10 cellular contexts compared by ENCODE assay signal in the genomic region with DNA sequence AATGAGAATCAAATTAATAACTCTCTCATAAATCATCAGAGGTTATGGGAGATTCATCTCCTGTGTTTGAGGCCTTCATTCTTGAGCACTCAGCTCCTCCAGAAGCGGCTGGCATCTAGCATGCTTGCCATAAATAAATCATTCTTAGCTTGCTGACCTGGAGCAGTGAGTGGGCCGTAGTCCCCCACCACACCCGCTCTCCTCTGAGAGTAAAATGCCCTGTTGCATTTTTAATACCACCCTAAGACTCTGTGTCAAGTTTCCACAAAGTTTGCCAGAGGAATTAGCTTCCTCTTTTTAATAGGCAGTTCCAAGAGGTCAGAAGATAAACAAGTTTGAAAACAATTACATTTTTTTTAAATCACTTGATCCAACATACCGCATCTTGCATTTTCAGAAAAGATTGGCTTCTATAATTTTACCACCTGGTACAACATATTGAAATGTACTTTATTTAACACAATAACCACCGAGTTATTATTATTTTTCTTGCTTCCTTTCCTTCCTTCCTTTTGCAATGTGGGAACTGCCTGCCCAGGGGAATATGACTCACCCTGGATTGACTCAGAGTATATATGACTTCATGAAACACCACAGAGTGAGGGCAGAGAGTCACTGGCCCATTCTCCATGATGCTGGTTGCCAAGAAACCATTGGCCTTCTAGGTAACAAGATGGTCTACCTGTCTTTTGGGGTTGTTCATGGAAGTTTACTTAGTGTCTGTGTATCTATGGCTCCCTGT. TPM values are rescaled to one million over a fixed set of nuclear protein-coding genes. Genes with fewer than 3 reads are reported as not detected.
DNase-seq lines count a peak whose midpoint lies in the region; ATAC-seq, FAIRE-seq and TF ChIP-seq lines count a peak whose summit lies in the region.
"Had no signal": no experiment of that assay in that cellular context is flagged by ENCODE, and none has a peak within 500 bp of the region (broad histone marks: within the 10 kb centered on the region; RNA-seq: fewer than 3 reads in every experiment).

No MANE protein-coding gene starts in this region.

- no peak overlapping the region for H3K4me2 ChIP-seq in MM.1S (ENCODE audit: low read depth, low read length)

- intact Hi-C loops in left ventricle myocardium inferior (cut with micrococcal nuclease), result no loop called here
- intact Hi-C loops in dorsolateral prefrontal cortex (cut with DNase I), result no loop called here

- no peak overlapping the region for H3K9ac ChIP-seq in MM.1S (ENCODE audit: low read length)

- no peaks in the 10 kb centered on the region for H3K79me2 ChIP-seq in MM.1S (ENCODE audit: low read length)

- H3K4me3 ChIP-seq in left ventricle myocardium inferior, result no peak overlapping the region
- no peak overlapping the region for H3K4me3 ChIP-seq in dorsolateral prefrontal cortex
- H3K4me3 ChIP-seq in MM.1S (ENCODE audit: low read length), result no peak overlapping the region

- H3K27me3 ChIP-seq in left ventricle myocardium inferior (ENCODE audit: low read depth), result no peaks in the 10 kb centered on the region
- no peaks in the 10 kb centered on the region for H3K27me3 ChIP-seq in dorsolateral prefrontal cortex
- no peaks in the 10 kb centered on the region for H3K27me3 ChIP-seq in MM.1S (replicated peaks; ENCODE audit: insufficient read depth, low read length)

- H3K36me3 ChIP-seq in left ventricle myocardium inferior (no peaks in the 10 kb centered on the region), MM.1S (replicated peaks; ENCODE audit: insufficient read depth, low read length) (no peaks in the 10 kb centered on the region)

- DNase-seq in DMS53 (lab: John Stamatoyannopoulos, UW) (peak; percentile 77), DMS53 treated with DMSO at 0.1 percent for 48 hours (lab: John Stamatoyannopoulos, UW; ENCODE audit: unreplicated experiment) (no peak), T1000 (lab: John Stamatoyannopoulos, UW) (peak; percentile 64), left ventricle myocardium inferior (peak; percentile 32), dorsolateral prefrontal cortex (no peak), D721Med (ENCODE audit: insufficient read length, low spot score) (no peak), MM.1S (no peak)
- peak; percentile 19 for DNase-seq in stimulated activated naive CD8-positive, alpha-beta T cell treated with anti-CD3 and anti-CD28 coated beads, Interleukin-15, Interleukin-2, amounts not matched to agents 100 U/mL and 50 U/mL, for 24 hours
- DNase-seq: activated CD4-positive, CD25-positive, alpha-beta regulatory T cell treated with anti-CD3 and anti-CD28 coated beads, Interleukin-2, amount 50 U/mL, for 72 hours had no signal

- ATAC-seq in stimulated activated naive CD8-positive, alpha-beta T cell treated with anti-CD3 and anti-CD28 coated beads, Interleukin-15, Interleukin-2, amounts not matched to agents 100 U/mL and 50 U/mL, for 24 hours, result peak; percentile 81

- TF ChIP-seq CTCF in left ventricle myocardium inferior (IDR thresholded peaks at IDR 0.05; ENCODE audit: borderline replicate concordance) (no peak), dorsolateral prefrontal cortex (IDR thresholded peaks at IDR 0.05 in 54 of 56, conservative IDR thresholded peaks at IDR 0.05 in 2 of 56; ENCODE audit: low read depth in 1 of 56, partially characterized antibody in 56 of 56) (no peak), D721Med (IDR thresholded peaks at IDR 0.05; ENCODE audit: insufficient read depth, missing control alignments) (no peak), MM.1S (IDR thresholded peaks at IDR 0.05; ENCODE audit: low read length) (no peak)

- H3K9me3 ChIP-seq in left ventricle myocardium inferior (replicated peaks), result no peaks in the 10 kb centered on the region
- H3K9me3 ChIP-seq in MM.1S (replicated peaks; ENCODE audit: insufficient read depth, low read length), result no peaks in the 10 kb centered on the region

- H2AFZ ChIP-seq in MM.1S (ENCODE audit: low read length), result no peak overlapping the region

- H3K27ac ChIP-seq in left ventricle myocardium inferior (replicated peaks), result peak overlapping the region; percentile 76
- peak overlapping the region in 1 of 59 donors; percentile 25 for H3K27ac ChIP-seq in dorsolateral prefrontal cortex
- no peak overlapping the region for H3K27ac ChIP-seq in MM.1S (ENCODE audit: low read length)

- FAIRE-seq in D721Med (lab: Jason Lieb, UNC), result no peak
- FAIRE-seq: A204.1 had no signal

- peaks cover 52% of the 10 kb centered on the region for H3K4me1 ChIP-seq in left ventricle myocardium inferior
- no peaks in the 10 kb centered on the region for H3K4me1 ChIP-seq in MM.1S (ENCODE audit: low read length)

- H4K20me1 ChIP-seq in MM.1S (ENCODE audit: insufficient read depth, low read length), result no peaks in the 10 kb centered on the region

- H3F3A ChIP-seq in MM.1S (ENCODE audit: insufficient read depth, low read length), result no peaks in the 10 kb centered on the region

- no peaks in the 10 kb centered on the region for H3K9me2 ChIP-seq in MM.1S (replicated peaks; ENCODE audit: insufficient read depth, low read length)

RNA-seq across cellular contexts. Expression of a gene that starts 29.4 kb away (rescaled TPM):
- total RNA-seq in left ventricle myocardium inferior (285 TPM), dorsolateral prefrontal cortex (10 to 100 TPM in 4 of 120 experiments, 1 to 10 TPM in 116; 2.0 to 12.2 (median 5.3) TPM)

Comparison
In these comparisons a context has a peak if more than half of its experiments do, and no peak if none do; other contexts are left out.
1. DNase-seq: peak in DMS53 (single experiment), T1000 (single experiment), left ventricle myocardium inferior (single experiment) and stimulated activated naive CD8-positive, alpha-beta T cell treated with anti-CD3 and anti-CD28 coated beads, Interleukin-15, Interleukin-2, amounts not matched to agents 100 U/mL and 50 U/mL, for 24 hours (single experiment); none in DMS53 treated with DMSO at 0.1 percent for 48 hours (single experiment), dorsolateral prefrontal cortex (0 of 10), D721Med (single experiment) and MM.1S (single experiment).
2. RNA of a gene that starts 29.4 kb away (total RNA-seq): 285 TPM in left ventricle myocardium inferior (single experiment); 2.0 to 12.2 TPM in dorsolateral prefrontal cortex; every median in the first group is over 10 times any median in the second.